ENCODE assay signal across 10 cellular contexts in genomic region chrX:6184900-6185515, GRCh38. TPM values are rescaled to one million over a fixed set of nuclear protein-coding genes. Genes with fewer than 3 reads are reported as not detected.
DNase-seq lines count a peak whose midpoint lies in the region; ATAC-seq and TF ChIP-seq lines count a peak whose summit lies in the region.
"Had no signal": no experiment of that assay in that cellular context is flagged by ENCODE, and none has a peak within 500 bp of the region (broad histone marks: within the 10 kb centered on the region; RNA-seq: fewer than 3 reads in every experiment).

No MANE protein-coding gene starts in this region.

- H3K9me3 ChIP-seq in sigmoid colon: no peaks in the 10 kb centered on the region
- H3K9me3 ChIP-seq: thyroid gland had no signal

- TF ChIP-seq POLR2A in sigmoid colon (IDR thresholded peaks at IDR 0.05): no peak

- H3K36me3 ChIP-seq in sigmoid colon: no peaks in the 10 kb centered on the region
- H3K36me3 ChIP-seq: thyroid gland had no signal

- 28 to 40% methylated on average over 4 of the region's 4 CpGs for WGBS in sigmoid colon, 2 donors

- H3K4me3 ChIP-seq in sigmoid colon: no peak overlapping the region
- H3K4me3 ChIP-seq: thyroid gland had no signal

- peak; percentile 50 for DNase-seq in kidney tubule cell (ENCODE audit: low spot score)
- DNase-seq in NCI-H524 (lab: John Stamatoyannopoulos, UW): no peak
- DNase-seq in sigmoid colon: no peak
- no peak for DNase-seq in DMS114 treated with DMSO at 0.1 percent for 48 hours (lab: John Stamatoyannopoulos, UW; ENCODE audit: unreplicated experiment)
- DNase-seq in stimulated activated CD4-positive, alpha-beta T cell treated with anti-CD3 and anti-CD28 coated beads, Interleukin-4, amount 100 ng/mL, for 1 hour: no peak
- DNase-seq: activated CD8-positive, alpha-beta T cell treated with anti-CD3 and anti-CD28 coated beads for 36 hours; thyroid gland had no signal

- intact Hi-C loops in sigmoid colon (cut with DNase I): no loop called here

- H3K27ac ChIP-seq in sigmoid colon: no peak overlapping the region
- H3K27ac ChIP-seq: thyroid gland had no signal

- peak; percentile 93 for ATAC-seq in GM18870 (IDR thresholded peaks at IDR 0.05; ENCODE audit: unreplicated experiment)
- peak; percentile 98 for ATAC-seq in GM21786 (IDR thresholded peaks at IDR 0.05; ENCODE audit: unreplicated experiment)
- peak; percentile 96 for ATAC-seq in HG03558 (IDR thresholded peaks at IDR 0.05; ENCODE audit: extremely low read depth, unreplicated experiment)
- ATAC-seq: activated CD8-positive, alpha-beta T cell treated with anti-CD3 and anti-CD28 coated beads for 36 hours had no signal

- no peak for TF ChIP-seq EP300 in sigmoid colon (IDR thresholded peaks at IDR 0.05)

- no peaks in the 10 kb centered on the region for H3K27me3 ChIP-seq in sigmoid colon
- H3K27me3 ChIP-seq: thyroid gland had no signal

- H3K4me1 ChIP-seq in sigmoid colon: no peaks in the 10 kb centered on the region
- H3K4me1 ChIP-seq: thyroid gland had no signal

- TF ChIP-seq CTCF in sigmoid colon (IDR thresholded peaks at IDR 0.05): no peak

RNA-seq across cellular contexts. Expression of gene NLGN4X, which starts 43.7 kb away (rescaled TPM):
- total RNA-seq in sigmoid colon: 1 to 10 TPM; 3.3 to 6.4 (median 5.1) TPM
- polyA plus RNA-seq in sigmoid colon: 1 to 10 TPM in 1 of 3 donors, under 1 TPM in 1, not detected in 1; under 0.01 to 1.7 TPM
- total RNA-seq: activated CD8-positive, alpha-beta T cell treated with anti-CD3 and anti-CD28 coated beads for 36 hours had no signal
